10 cellular contexts compared by ENCODE assay signal in the genomic region with DNA sequence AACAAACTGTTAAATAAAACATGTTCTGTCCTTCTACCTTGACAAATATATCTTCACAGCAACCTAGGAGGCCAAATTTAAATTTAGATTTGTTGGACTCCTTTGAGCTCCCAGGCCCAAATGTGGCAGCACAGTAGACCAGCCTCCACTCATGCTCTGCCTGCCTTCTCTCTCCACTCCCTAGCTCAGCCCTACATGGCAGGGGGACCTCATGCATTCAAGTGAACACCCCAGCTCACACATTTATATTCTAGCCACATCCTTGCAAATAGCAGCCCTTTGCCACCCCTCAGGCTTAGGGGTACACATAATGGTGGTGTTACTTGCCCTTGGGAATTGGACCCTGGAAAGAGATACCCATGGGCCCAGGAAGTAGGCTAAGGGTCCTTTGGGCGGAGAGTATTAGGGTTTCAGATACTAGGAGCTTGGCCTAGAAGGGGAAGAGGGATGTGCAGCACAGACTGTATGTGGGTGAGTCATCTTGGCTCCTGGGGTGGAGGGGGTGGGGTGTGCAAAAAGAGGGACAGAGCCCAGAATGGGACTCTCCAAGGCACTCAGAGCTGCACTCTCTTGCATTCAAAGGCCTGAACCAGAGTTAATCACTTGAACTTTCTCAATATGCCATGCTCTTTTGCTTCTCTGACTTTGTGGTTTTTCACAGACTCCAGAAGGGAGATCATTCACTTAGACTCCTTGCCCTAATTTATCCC.
DNase-seq lines count a peak whose midpoint lies in the region; ATAC-seq, FAIRE-seq and TF ChIP-seq lines count a peak whose summit lies in the region.
"Had no signal": no experiment of that assay in that cellular context is flagged by ENCODE, and none has a peak within 500 bp of the region (broad histone marks: within the 10 kb centered on the region; RNA-seq: fewer than 3 reads in every experiment).

No MANE protein-coding gene starts in this region.

- TF ChIP-seq POLR2A in uterus (IDR thresholded peaks at IDR 0.05) = no peak

- H3K36me3 ChIP-seq in bronchial epithelial cell (ENCODE audit: control insufficient read depth, insufficient read depth, low read length) (no peaks in the 10 kb centered on the region), left lung (no peaks in the 10 kb centered on the region), uterus (no peaks in the 10 kb centered on the region)

- H3K27me3 ChIP-seq in bronchial epithelial cell (ENCODE audit: control insufficient read depth, insufficient read depth, low read length) (no peaks in the 10 kb centered on the region), left lung (no peaks in the 10 kb centered on the region), uterus (no peaks in the 10 kb centered on the region)

- ATAC-seq in Right ventricle myocardium inferior (peak; percentile 75), left lung (peak; percentile 92), GM21381 (IDR thresholded peaks at IDR 0.05; ENCODE audit: unreplicated experiment) (no peak)

- FAIRE-seq in bronchial epithelial cell (lab: Jason Lieb, UNC) = no peak

- H3K9me3 ChIP-seq in left lung (no peaks in the 10 kb centered on the region), uterus (no peaks in the 10 kb centered on the region)

- H3K4me3 ChIP-seq in bronchial epithelial cell (ENCODE audit: low read depth, low read length) = no peak overlapping the region
- H3K4me3 ChIP-seq in left lung = no peak overlapping the region
- no peak overlapping the region for H3K4me3 ChIP-seq in uterus
- H3K4me3 ChIP-seq: SK-N-MC had no signal

- intact Hi-C loops in Right ventricle myocardium inferior (cut with DNase I) (no loop called here), cardiac septum (cut with DNase I) (no loop called here), left lung (cut with DNase I) (no loop called here), uterus (cut with DNase I; ENCODE audit: low total_unique reads) (no loop called here)

- TF ChIP-seq CTCF in bronchial epithelial cell (IDR thresholded peaks at IDR 0.05; ENCODE audit: insufficient read depth, low read length, severe bottlenecking) (no peak), left lung (IDR thresholded peaks at IDR 0.05) (no peak), uterus (IDR thresholded peaks at IDR 0.05) (no peak)

- peak overlapping the region; percentile 28 to 46 for H3K27ac ChIP-seq in left lung
- H3K27ac ChIP-seq in uterus = peak overlapping the region; percentile 60 to 73
- H3K27ac ChIP-seq: SK-N-MC had no signal

- DNase-seq in Right ventricle myocardium inferior (ENCODE audit: missing footprints) = no peak
- DNase-seq in cardiac septum (ENCODE audit: low spot score) = no peak
- DNase-seq in bronchial epithelial cell (ENCODE audit: low read depth) = peak; percentile 70
- DNase-seq in left lung = peak in 1 of 2 donors; percentile 72
- DNase-seq in uterus = peak; percentile 71 to 84
- DNase-seq in NCI-H146 treated with DMSO at 0.1 percent for 48 hours (lab: John Stamatoyannopoulos, UW; ENCODE audit: unreplicated experiment) = no peak
- no peak for DNase-seq in mesenteric fat pad (ENCODE audit: low spot score)
- DNase-seq: CD4-positive, alpha-beta T cell had no signal

- H3K4me1 ChIP-seq in left lung (peaks cover 4 to 11% of the 10 kb centered on the region in 2 donors), uterus (peaks cover 7% of the 10 kb centered on the region in 2 donors)

Comparison
In these comparisons a context has a peak if more than half of its experiments do, and no peak if none do; other contexts are left out.
1. DNase-seq: peak in bronchial epithelial cell (single experiment) and uterus (2 of 2); none in Right ventricle myocardium inferior (single experiment), cardiac septum (single experiment), NCI-H146 treated with DMSO at 0.1 percent for 48 hours (single experiment) and mesenteric fat pad (single experiment).